8 cellular contexts compared by ENCODE assay signal in the genomic region with DNA sequence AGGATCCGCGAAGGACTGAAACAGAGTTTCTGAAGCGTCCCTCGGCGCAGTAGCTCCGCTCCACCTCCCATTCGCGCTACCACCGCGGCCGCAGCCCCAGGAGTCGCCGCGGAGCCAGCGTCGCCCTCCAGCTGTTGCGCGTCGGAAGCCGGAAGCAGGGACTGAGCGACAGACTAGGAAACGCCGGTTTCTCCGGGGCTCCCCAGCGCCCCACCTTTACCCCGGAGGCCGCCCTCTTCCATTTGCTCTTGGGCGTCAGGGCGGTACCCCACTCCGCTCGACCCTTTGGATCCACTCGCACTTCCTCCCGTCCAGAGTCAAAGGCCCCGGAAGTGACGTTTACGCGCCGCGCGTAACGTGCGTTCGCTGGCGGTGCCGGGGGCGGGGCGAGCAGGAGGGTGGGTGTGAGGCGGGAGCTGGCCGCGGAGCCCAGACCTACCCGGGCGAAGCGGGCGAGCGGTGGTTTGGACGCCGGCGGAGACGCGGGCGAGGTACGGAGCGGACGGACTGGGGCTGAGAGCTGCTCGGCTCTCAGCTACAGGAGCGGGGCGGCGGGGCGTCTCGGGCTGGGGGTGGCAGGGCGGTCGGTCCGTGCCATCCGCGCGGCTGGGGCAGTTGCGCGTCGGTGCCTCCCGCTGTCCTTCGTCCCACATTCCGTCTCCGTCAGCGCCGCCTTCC. TPM values are rescaled to one million over a fixed set of nuclear protein-coding genes. Genes with fewer than 3 reads are reported as not detected.
DNase-seq lines count a peak whose midpoint lies in the region; ATAC-seq and TF ChIP-seq lines count a peak whose summit lies in the region.

A gene (plus strand): TSS at position 432 of the 678 bp plus-strand sequence. CDS start 31,167 bp downstream, outside the sequence.

- ATAC-seq in GM19372 (IDR thresholded peaks at IDR 0.05; ENCODE audit: low read depth, unreplicated experiment) (peak; percentile 86), HG03521 (IDR thresholded peaks at IDR 0.05; ENCODE audit: unreplicated experiment) (peak; percentile 78), left colon (peak; percentile 93)

- CTCF ChIA-PET in activated CD4-positive, alpha-beta T cell treated with anti-CD3 and anti-CD28 coated beads, Interleukin-2, amount 10 ng/mL, durations not matched to agents 7 days and 5 days (lab: Charles Lee) = interaction anchor here (0.6 to 1.5 kb wide), 2 partner anchors 14 to 104 kb away, joined by 3 to 4 read pairs; no protein-coding TSS in a partner anchor

- peaks cover 9% of the 10 kb centered on the region for H3K9me3 Mint-ChIP-seq in activated CD4-positive, alpha-beta T cell treated with anti-CD3 and anti-CD28 coated beads, Interleukin-2, amount 10 ng/mL, durations not matched to agents 7 days and 5 days

- peaks cover 22% of the 10 kb centered on the region for H3K36me3 Mint-ChIP-seq in activated CD4-positive, alpha-beta T cell treated with anti-CD3 and anti-CD28 coated beads, Interleukin-2, amount 10 ng/mL, durations not matched to agents 7 days and 5 days (ENCODE audit: low read depth)

- H3K27ac ChIP-seq in coronary artery = peak within 1 kb of the TSS; percentile 99

- DNase-seq in C1 segment of cervical spinal cord (lab: John Stamatoyannopoulos, UW) (peak; percentile 52 to 96 (median 94)), NCI-H69 (lab: John Stamatoyannopoulos, UW) (peak; percentile 98), coronary artery (ENCODE audit: low spot score) (peak; percentile 99), left colon (peak; percentile 98 to 99)
- peak; percentile 98 for DNase-seq in activated CD4-positive, alpha-beta T cell treated with anti-CD3 and anti-CD28 coated beads, Interleukin-2, amount 10 ng/mL, durations not matched to agents 7 days and 5 days
- peak; percentile 89 to 97 for DNase-seq in stimulated activated CD4-positive, alpha-beta T cell treated with anti-CD3 and anti-CD28 coated beads, Interleukin-1b, Interleukin-23, amount 100 ng/mL, for 4 hours (ENCODE audit: low read depth in 2 of 2)

- H3K4me3 Mint-ChIP-seq in activated CD4-positive, alpha-beta T cell treated with anti-CD3 and anti-CD28 coated beads, Interleukin-2, amount 10 ng/mL, durations not matched to agents 7 days and 5 days = peak within 1 kb of the TSS; percentile 97

- peak within 1 kb of the TSS; percentile 99 for H3K27ac Mint-ChIP-seq in activated CD4-positive, alpha-beta T cell treated with anti-CD3 and anti-CD28 coated beads, Interleukin-2, amount 10 ng/mL, durations not matched to agents 7 days and 5 days

- TF ChIP-seq CTCF in coronary artery (IDR thresholded peaks at IDR 0.05) = no peak

- intact Hi-C loops in left colon (cut with DNase I, micrococcal nuclease) = no loop called here

- H3K27me3 Mint-ChIP-seq in activated CD4-positive, alpha-beta T cell treated with anti-CD3 and anti-CD28 coated beads, Interleukin-2, amount 10 ng/mL, durations not matched to agents 7 days and 5 days = no peaks in the 10 kb centered on the region

- peak within 1 kb of the TSS; percentile 92 for H3K4me3 ChIP-seq in coronary artery

- peaks cover 32% of the 10 kb centered on the region for H3K4me1 Mint-ChIP-seq in activated CD4-positive, alpha-beta T cell treated with anti-CD3 and anti-CD28 coated beads, Interleukin-2, amount 10 ng/mL, durations not matched to agents 7 days and 5 days

- POLR2A ChIA-PET in activated CD4-positive, alpha-beta T cell treated with anti-CD3 and anti-CD28 coated beads, Interleukin-2, amount 10 ng/mL, durations not matched to agents 7 days and 5 days (lab: Charles Lee) = interaction anchor here (0.7 kb wide), 1 partner anchor 166 kb away, joined by 3 read pairs; no protein-coding TSS in a partner anchor

RNA-seq across cellular contexts. Expression of the gene that starts here (rescaled TPM):
- 10 to 100 TPM; 21.8 to 21.9 TPM for total RNA-seq in activated CD4-positive, alpha-beta T cell treated with anti-CD3 and anti-CD28 coated beads, Interleukin-2, amount 10 ng/mL, durations not matched to agents 7 days and 5 days
- 10 to 100 TPM; 25.3 to 27.1 TPM for total RNA-seq in left colon

Comparison
In these comparisons a context has a peak if more than half of its experiments do, and no peak if none do; other contexts are left out.
1. Peak in every context shown above with its lines: DNase-seq, ATAC-seq, H3K4me3 ChIP-seq and H3K27ac ChIP-seq.